30 cellular contexts compared by ENCODE assay signal in the genomic region with DNA sequence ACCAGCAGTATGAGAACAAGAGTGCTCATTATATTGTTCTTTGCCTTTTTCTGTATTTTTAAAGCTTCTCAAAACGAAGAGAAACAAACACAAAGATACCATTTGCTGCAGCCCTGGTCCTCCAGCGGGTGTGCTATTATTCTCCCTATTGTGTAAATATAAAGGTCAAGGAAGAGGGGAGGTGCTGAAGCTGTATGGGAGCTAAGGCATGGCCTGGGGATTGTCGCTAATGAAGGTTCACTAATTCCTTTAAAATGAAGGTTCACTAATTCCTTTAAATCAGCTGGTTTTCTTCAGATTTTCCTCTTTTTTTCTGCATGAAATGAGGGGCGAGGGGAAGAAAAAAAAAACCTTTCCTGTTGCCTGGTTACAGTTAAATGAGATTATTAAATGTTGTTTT.
DNase-seq lines count a peak whose midpoint lies in the region; TF ChIP-seq lines count a peak whose summit lies in the region.
"Had no signal": no experiment of that assay in that cellular context is flagged by ENCODE, and none has a peak within 500 bp of the region (broad histone marks: within the 10 kb centered on the region; RNA-seq: fewer than 3 reads in every experiment).

No MANE protein-coding gene starts in this region.

- H3K4me3 ChIP-seq in neuronal stem cell (ENCODE audit: low read length in 2 of 2) (no peak overlapping the region), vagina (no peak overlapping the region)
- H3K4me3 ChIP-seq: ascending aorta, cardiac muscle cell, left lung, PC-9, right atrium auricular region, smooth muscle cell had no signal

- H3K4me1 ChIP-seq in neuronal stem cell (ENCODE audit: control insufficient read depth in 2 of 2, insufficient read depth in 1 of 2, low read depth in 1 of 2, low read length in 2 of 2) (peaks cover 34 to 43% of the 10 kb centered on the region in 2 donors), vagina (no peaks in the 10 kb centered on the region)
- H3K4me1 ChIP-seq: left lung, right atrium auricular region had no signal

- TF ChIP-seq POLR2A in vagina (IDR thresholded peaks at IDR 0.05), result no peak

- no peak overlapping the region for H4K91ac ChIP-seq in neuronal stem cell (ENCODE audit: low read depth, low read length, poor library complexity)

- peaks cover 3% of the 10 kb centered on the region for H3K27me3 Mint-ChIP-seq in brain

- H2BK120ac ChIP-seq in neuronal stem cell (ENCODE audit: low read depth, low read length), result no peak overlapping the region

- no peak overlapping the region for H4K8ac ChIP-seq in neuronal stem cell (ENCODE audit: low read depth, low read length)

- no peak overlapping the region for H2BK15ac ChIP-seq in neuronal stem cell (ENCODE audit: low read length)

- H2AFZ ChIP-seq in neuronal stem cell (ENCODE audit: low read length), result no peak overlapping the region
- H2AFZ ChIP-seq: PC-9 had no signal

- H3K4me2 ChIP-seq in neuronal stem cell (ENCODE audit: insufficient read depth, low read length, poor library complexity, severe bottlenecking), result no peak overlapping the region
- H3K4me2 ChIP-seq: PC-9, smooth muscle cell had no signal

- H3K9me3 Mint-ChIP-seq in brain, result peaks cover 5 to 20% (median 8%) of the 10 kb centered on the region in 5 experiments
- H3K9me3 Mint-ChIP-seq: activated naive CD8-positive, alpha-beta T cell treated with anti-CD3 and anti-CD28 coated beads, Interleukin-2, amount 10 ng/mL, durations not matched to agents 7 days and 5 days; T-helper 1 cell treated with Interleukin-12 subunit alpha and Interleukin-12 subunit beta and Interleukin-4 antibody, amounts not matched to agents 30 μg/mL and 1 μg/mL, for 36 hours had no signal

- intact Hi-C loops in vagina (cut with DNase I), result no loop called here

- no peaks in the 10 kb centered on the region for H3K36me3 Mint-ChIP-seq in brain
- H3K36me3 Mint-ChIP-seq: activated naive CD8-positive, alpha-beta T cell treated with anti-CD3 and anti-CD28 coated beads, Interleukin-2, amount 10 ng/mL, durations not matched to agents 7 days and 5 days; CD8-positive, alpha-beta T cell had no signal

- no peaks in the 10 kb centered on the region for H3K79me1 ChIP-seq in neuronal stem cell (ENCODE audit: low read depth, low read length)

- H3K36me3 ChIP-seq in neuronal stem cell (replicated peaks in 1 of 2; ENCODE audit: control insufficient read depth in 2 of 2, insufficient read depth in 2 of 2, low read length in 2 of 2) (no peaks in the 10 kb centered on the region), vagina (no peaks in the 10 kb centered on the region)
- H3K36me3 ChIP-seq: ascending aorta, cardiac muscle cell, left lung, right atrium auricular region had no signal

- DNase-seq in NCI-H510A treated with DMSO at 0.1 percent for 48 hours (lab: John Stamatoyannopoulos, UW), result peak; percentile 8
- DNase-seq in NCI-H510A (lab: John Stamatoyannopoulos, UW), result no peak
- peak; percentile 82 for DNase-seq in NCI-H146 (lab: John Stamatoyannopoulos, UW)
- peak; percentile 71 for DNase-seq in neuronal stem cell (ENCODE audit: low spot score)
- DNase-seq in vagina (ENCODE audit: extremely low spot score in 2 of 2), result no peak
- no peak for DNase-seq in GDM1 (lab: John Stamatoyannopoulos, UW)
- DNase-seq: ACHN; activated CD4-positive, alpha-beta T cell treated with anti-CD3 and anti-CD28 coated beads, Interleukin-2, amount 50 U/mL, for 1 hour; activated CD4-positive, CD25-positive, alpha-beta regulatory T cell; activated gamma-delta T cell; activated naive CD8-positive, alpha-beta T cell treated with anti-CD3 and anti-CD28 coated beads, Interleukin-2, amount 10 ng/mL, durations not matched to agents 7 days and 5 days; activated T-cell treated with anti-CD3 and anti-CD28 coated beads, Interleukin-2, amount 50 U/mL, for 24 hours; CD8-positive, alpha-beta T cell; DMS 273 treated with DMSO at 0.1 percent for 48 hours; hypothalamus; IMR-90; left lung; mesenchymal stem cell; MV-4-11; NCI-H187; PC-9; stimulated activated naive CD4-positive, alpha-beta T cell treated with Interleukin-2 at 50 U/mL for 16 hours had no signal

- H3K9me3 ChIP-seq in neuronal stem cell (replicated peaks in 1 of 2; ENCODE audit: control insufficient read depth in 2 of 2, insufficient read depth in 1 of 2, low read depth in 1 of 2, low read length in 2 of 2) (no peaks in the 10 kb centered on the region), vagina (no peaks in the 10 kb centered on the region)
- H3K9me3 ChIP-seq: ascending aorta, left lung, right atrium auricular region had no signal

- H3K4me1 Mint-ChIP-seq in brain, result peaks cover 62% of the 10 kb centered on the region
- H3K4me1 Mint-ChIP-seq: activated naive CD8-positive, alpha-beta T cell treated with anti-CD3 and anti-CD28 coated beads, Interleukin-2, amount 10 ng/mL, durations not matched to agents 7 days and 5 days; B cell had no signal

- H3K4ac ChIP-seq in neuronal stem cell (ENCODE audit: low read length), result no peak overlapping the region

- no peak overlapping the region for H2AK5ac ChIP-seq in neuronal stem cell (ENCODE audit: low read depth, low read length)

- no peak overlapping the region for H3K9ac ChIP-seq in neuronal stem cell (ENCODE audit: low read depth, low read length, poor library complexity)

- H3K27ac Mint-ChIP-seq in brain, result peak overlapping the region in 4 of 5 experiments; percentile 40 to 82 (median 54)
- H3K27ac Mint-ChIP-seq: activated naive CD8-positive, alpha-beta T cell treated with anti-CD3 and anti-CD28 coated beads, Interleukin-2, amount 10 ng/mL, durations not matched to agents 7 days and 5 days; activated T-cell treated with anti-CD3 and anti-CD28 coated beads, Interleukin-2, amount 50 U/mL, for 24 hours; B cell; CD8-positive, alpha-beta T cell; T-helper 1 cell treated with Interleukin-12 subunit alpha and Interleukin-12 subunit beta and Interleukin-4 antibody, amounts not matched to agents 30 μg/mL and 1 μg/mL, for 36 hours had no signal

- H3K14ac ChIP-seq in neuronal stem cell (ENCODE audit: low read length), result no peak overlapping the region

- no peak overlapping the region for H2BK5ac ChIP-seq in neuronal stem cell (ENCODE audit: low read length)

- peak overlapping the region in 3 of 5 experiments; percentile 7 to 56 (median 23) for H3K4me3 Mint-ChIP-seq in brain
- H3K4me3 Mint-ChIP-seq: activated naive CD8-positive, alpha-beta T cell treated with anti-CD3 and anti-CD28 coated beads, Interleukin-2, amount 10 ng/mL, durations not matched to agents 7 days and 5 days; activated T-cell treated with anti-CD3 and anti-CD28 coated beads, Interleukin-2, amount 50 U/mL, for 24 hours; B cell; CD8-positive, alpha-beta T cell; T-helper 1 cell treated with Interleukin-12 subunit alpha and Interleukin-12 subunit beta and Interleukin-4 antibody, amounts not matched to agents 30 μg/mL and 1 μg/mL, for 36 hours had no signal

- H3K27ac ChIP-seq in neuronal stem cell (replicated peaks; ENCODE audit: low read length) (peak overlapping the region; percentile 76), vagina (no peak overlapping the region)
- H3K27ac ChIP-seq: ascending aorta, cardiac muscle cell, epithelial cell of prostate, left lung, PC-9, right atrium auricular region had no signal

- TF ChIP-seq CTCF in brain (conservative IDR thresholded peaks at IDR 0.05) (no peak), vagina (IDR thresholded peaks at IDR 0.05) (no peak)

- no peaks in the 10 kb centered on the region for H3K27me3 ChIP-seq in neuronal stem cell (ENCODE audit: control insufficient read depth in 3 of 3, insufficient read depth in 3 of 3, low read depth in 1 of 3, low read length in 3 of 3)
- H3K27me3 ChIP-seq in vagina, result no peaks in the 10 kb centered on the region
- H3K27me3 ChIP-seq: ascending aorta, cardiac muscle cell, left lung, right atrium auricular region had no signal

- no CpG with 5 or more reads among the region's 4 CpGs for WGBS in neuronal stem cell (ENCODE audit: extremely low coverage in 2 of 2, insufficient read length in 2 of 2, insufficient replicate concordance in 1 of 2), 2 donors

- no peak overlapping the region for H2BK12ac ChIP-seq in neuronal stem cell (ENCODE audit: low read length)

- H3K23ac ChIP-seq in neuronal stem cell (ENCODE audit: low read depth, low read length, poor library complexity), result no peak overlapping the region

- H3K18ac ChIP-seq in neuronal stem cell (ENCODE audit: low read length), result no peak overlapping the region

Comparison
In these comparisons a context has a peak if more than half of its experiments do, and no peak if none do; other contexts are left out.
1. DNase-seq: peak in NCI-H510A treated with DMSO at 0.1 percent for 48 hours (single experiment), NCI-H146 (single experiment) and neuronal stem cell (single experiment); none in NCI-H510A (single experiment), vagina (0 of 2) and GDM1 (single experiment).